In genomic region chr4:6709230-6710114, GRCh38 we compare ENCODE assay signal across 8 cellular contexts. TPM values are rescaled to one million over a fixed set of nuclear protein-coding genes. Genes with fewer than 3 reads are reported as not detected.
DNase-seq lines count a peak whose midpoint lies in the region; ATAC-seq, FAIRE-seq and TF ChIP-seq lines count a peak whose summit lies in the region.

MRFAP1L1 (minus strand) TSS chr4:6709865; CDS start chr4:6709629, 236 bp downstream.

- no peaks in the 10 kb centered on the region for H3K9me3 ChIP-seq in small intestine (ENCODE audit: control insufficient read depth, low read depth)

- CTCF ChIA-PET in WTC11 (lab: Charles Lee): interaction anchor here (0.6 to 1.7 kb wide), 14 partner anchors 8 to 265 kb away, joined by 3 to 13 read pairs (median 3); a partner anchor contains a TSS

- peak within 1 kb of the TSS; percentile 98 for H3K27ac Mint-ChIP-seq in WTC11

- H3K36me3 ChIP-seq in ACC112 (ENCODE audit: insufficient read depth, low read length): peaks cover 13% of the 10 kb centered on the region; the same call in 1 of the 2 replicates
- H3K36me3 ChIP-seq in bronchial epithelial cell (ENCODE audit: control insufficient read depth, insufficient read depth, low read length): peaks cover 1% of the 10 kb centered on the region
- H3K36me3 ChIP-seq in small intestine (ENCODE audit: control insufficient read depth in 2 of 2, insufficient read depth in 2 of 2, low read length in 2 of 2): peaks cover 3 to 6% of the 10 kb centered on the region in 2 donors

- peaks cover 51% of the 10 kb centered on the region for H3K79me2 ChIP-seq in ACC112 (ENCODE audit: control insufficient read depth, insufficient read depth, low read length, unreplicated experiment)

- H3K4me1 ChIP-seq in ACC112 (ENCODE audit: control insufficient read depth, insufficient read depth, low read length, unreplicated experiment) (peaks cover 17% of the 10 kb centered on the region), small intestine (ENCODE audit: control insufficient read depth in 2 of 2, insufficient read depth in 1 of 2, low read depth in 1 of 2, low read length in 1 of 2) (peaks cover 14 to 16% of the 10 kb centered on the region in 2 donors)

- H3K36me3 Mint-ChIP-seq in WTC11: peaks cover 29% of the 10 kb centered on the region

- H3K9me3 Mint-ChIP-seq in WTC11: peaks cover 14% of the 10 kb centered on the region

- H2AFZ ChIP-seq in ACC112 (ENCODE audit: low read length, unreplicated experiment): peak within 1 kb of the TSS; percentile 84

- H3K4me3 Mint-ChIP-seq in WTC11: peak within 1 kb of the TSS; percentile 98

- DNase-seq in NCI-H2227 treated with DMSO at 0.1 percent for 48 hours (lab: John Stamatoyannopoulos, UW) (peak; percentile 92), WTC11 (ENCODE audit: low spot score) (peak; percentile 98), bronchial epithelial cell (ENCODE audit: low read depth) (peak; percentile 90), iPS-NIHi11 (ENCODE audit: low spot score) (peak; percentile 98), small intestine (peak; percentile 97)

- H3K4me3 ChIP-seq in ACC112 (ENCODE audit: low read depth, low read length) (peak within 1 kb of the TSS; percentile 99), bronchial epithelial cell (ENCODE audit: low read depth, low read length) (peak within 1 kb of the TSS; percentile 69), small intestine (ENCODE audit: low read depth in 1 of 2, low read length in 2 of 2) (peak within 1 kb of the TSS; percentile 61 to 87)

- no peak for FAIRE-seq in bronchial epithelial cell (lab: Jason Lieb, UNC)
- FAIRE-seq in small intestine (lab: Jason Lieb, UNC): no peak

- peaks cover 29% of the 10 kb centered on the region for H3K27me3 Mint-ChIP-seq in WTC11 (ENCODE audit: low read depth)

- ATAC-seq in GM18868 (IDR thresholded peaks at IDR 0.05; ENCODE audit: unreplicated experiment) (peak; percentile 60), HG03139 (IDR thresholded peaks at IDR 0.05; ENCODE audit: unreplicated experiment) (peak; percentile 63), WTC11 (peak; percentile 82)

- POLR2A ChIA-PET in WTC11 (lab: Charles Lee): no interaction called here

- H3K27ac ChIP-seq in ACC112 (ENCODE audit: low read depth, low read length) (peak within 1 kb of the TSS; percentile 63), small intestine (ENCODE audit: low read depth in 1 of 2, low read length in 1 of 2) (peak within 1 kb of the TSS; percentile 77 to 82)

- TF ChIP-seq CTCF in WTC11 (IDR thresholded peaks at IDR 0.05) (no peak; the same call in 1 of the 2 replicates), bronchial epithelial cell (IDR thresholded peaks at IDR 0.05; ENCODE audit: insufficient read depth, low read length, severe bottlenecking) (peak; percentile 7)

- H3K27me3 ChIP-seq in ACC112 (ENCODE audit: insufficient read depth, low read length) (no peaks in the 10 kb centered on the region), bronchial epithelial cell (ENCODE audit: control insufficient read depth, insufficient read depth, low read length) (no peaks in the 10 kb centered on the region), small intestine (ENCODE audit: control insufficient read depth in 2 of 2, insufficient read depth in 2 of 2, low read length in 2 of 2) (no peaks in the 10 kb centered on the region)

- 0% methylated on average over 72 of the region's 72 CpGs for WGBS in small intestine, 3 donors

- H3K4me1 Mint-ChIP-seq in WTC11: peaks cover 27% of the 10 kb centered on the region

TF ChIP-seq in WTC11, 78 proteins besides CTCF, POLR2A, EP300 and RAD21 (continues in another document):
- TF ChIP-seq, protein P1, sequence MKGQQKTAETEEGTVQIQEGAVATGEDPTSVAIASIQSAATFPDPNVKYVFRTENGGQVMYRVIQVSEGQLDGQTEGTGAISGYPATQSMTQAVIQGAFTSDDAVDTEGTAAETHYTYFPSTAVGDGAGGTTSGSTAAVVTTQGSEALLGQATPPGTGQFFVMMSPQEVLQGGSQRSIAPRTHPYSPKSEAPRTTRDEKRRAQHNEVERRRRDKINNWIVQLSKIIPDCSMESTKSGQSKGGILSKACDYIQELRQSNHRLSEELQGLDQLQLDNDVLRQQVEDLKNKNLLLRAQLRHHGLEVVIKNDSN (CRISPR knock-in tag; IDR thresholded peaks at IDR 0.05): peak; percentile 53
- no peak for TF ChIP-seq TP53 (CRISPR knock-in tag; IDR thresholded peaks at IDR 0.05)
- TF ChIP-seq RELA (CRISPR knock-in tag; IDR thresholded peaks at IDR 0.05; ENCODE audit: borderline replicate concordance): peak; percentile 73; the same call in 1 of the 2 replicates
- TF ChIP-seq ARID4B (CRISPR knock-in tag; IDR thresholded peaks at IDR 0.05; ENCODE audit: borderline replicate concordance): peak; percentile 50; the same call in 1 of the 2 replicates
- TF ChIP-seq, protein P2, sequence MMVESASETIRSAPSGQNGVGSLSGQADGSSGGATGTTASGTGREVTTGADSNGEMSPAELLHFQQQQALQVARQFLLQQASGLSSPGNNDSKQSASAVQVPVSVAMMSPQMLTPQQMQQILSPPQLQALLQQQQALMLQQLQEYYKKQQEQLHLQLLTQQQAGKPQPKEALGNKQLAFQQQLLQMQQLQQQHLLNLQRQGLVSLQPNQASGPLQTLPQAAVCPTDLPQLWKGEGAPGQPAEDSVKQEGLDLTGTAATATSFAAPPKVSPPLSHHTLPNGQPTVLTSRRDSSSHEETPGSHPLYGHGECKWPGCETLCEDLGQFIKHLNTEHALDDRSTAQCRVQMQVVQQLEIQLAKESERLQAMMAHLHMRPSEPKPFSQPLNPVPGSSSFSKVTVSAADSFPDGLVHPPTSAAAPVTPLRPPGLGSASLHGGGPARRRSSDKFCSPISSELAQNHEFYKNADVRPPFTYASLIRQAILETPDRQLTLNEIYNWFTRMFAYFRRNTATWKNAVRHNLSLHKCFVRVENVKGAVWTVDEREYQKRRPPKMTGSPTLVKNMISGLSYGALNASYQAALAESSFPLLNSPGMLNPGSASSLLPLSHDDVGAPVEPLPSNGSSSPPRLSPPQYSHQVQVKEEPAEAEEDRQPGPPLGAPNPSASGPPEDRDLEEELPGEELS (CRISPR knock-in tag; IDR thresholded peaks at IDR 0.05): peak; percentile 33; the same call in 1 of the 2 replicates
- no peak for TF ChIP-seq SMAD3 (CRISPR knock-in tag; IDR thresholded peaks at IDR 0.05; ENCODE audit: borderline replicate concordance)
- TF ChIP-seq NFE2L1 (CRISPR knock-in tag; IDR thresholded peaks at IDR 0.05): 0 out of 2 replicates have a peak, but pooled peaks have one; percentile 17
- TF ChIP-seq, protein P3, sequence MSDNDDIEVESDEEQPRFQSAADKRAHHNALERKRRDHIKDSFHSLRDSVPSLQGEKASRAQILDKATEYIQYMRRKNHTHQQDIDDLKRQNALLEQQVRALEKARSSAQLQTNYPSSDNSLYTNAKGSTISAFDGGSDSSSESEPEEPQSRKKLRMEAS (CRISPR knock-in tag; IDR thresholded peaks at IDR 0.05): peak; percentile 81
- TF ChIP-seq, protein P4, sequence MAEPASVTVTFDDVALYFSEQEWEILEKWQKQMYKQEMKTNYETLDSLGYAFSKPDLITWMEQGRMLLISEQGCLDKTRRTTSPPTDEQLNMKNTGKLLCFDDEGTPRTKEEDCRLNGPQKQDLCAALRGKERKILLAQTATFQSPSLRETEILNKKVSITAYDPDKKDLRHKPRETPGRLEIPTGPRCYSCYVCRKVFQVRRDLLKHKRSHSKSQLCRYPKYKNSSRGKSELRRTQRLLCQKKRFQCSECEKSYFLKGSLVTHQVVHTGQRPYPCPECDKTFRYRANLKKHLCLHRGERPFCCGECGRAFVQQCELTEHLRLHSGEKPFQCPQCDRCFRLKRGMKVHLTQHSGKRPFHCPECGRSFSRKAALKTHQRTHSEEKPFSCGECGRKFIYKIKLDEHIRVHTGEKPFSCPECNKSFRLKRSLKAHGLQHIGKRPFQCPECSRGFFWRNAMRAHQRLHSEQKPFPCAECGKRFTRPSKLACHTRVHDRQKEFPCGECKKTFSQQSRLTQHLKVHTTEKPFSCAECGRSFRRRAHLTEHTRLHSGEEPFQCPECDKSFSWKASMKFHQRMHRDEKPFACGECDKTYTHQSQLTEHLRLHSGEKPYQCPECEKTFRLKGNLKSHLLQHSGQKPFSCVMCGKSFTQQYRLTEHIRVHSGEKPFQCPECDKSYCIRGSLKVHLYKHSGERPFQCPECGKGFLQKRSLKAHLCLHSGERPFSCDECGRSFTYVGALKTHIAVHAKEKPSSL (CRISPR knock-in tag; conservative IDR thresholded peaks at IDR 0.05): no peak

RNA-seq across cellular contexts. Expression of gene MRFAP1L1, which starts in this region (rescaled TPM):
- total RNA-seq in WTC11 (2021) (52.0 to 56.9 TPM (median 54.4 TPM) in 3 replicates), bronchial epithelial cell (57.9 and 79.2 TPM in 2 replicates)
- 10 to 100 TPM; 36.0 to 48.0 (median 42.4) TPM for polyA plus RNA-seq in small intestine

Comparison
In these comparisons a context has a peak if more than half of its experiments do, and no peak if none do; other contexts are left out.
1. Peak in every context shown above with its lines: DNase-seq, ATAC-seq, H3K4me3 ChIP-seq and H3K27ac ChIP-seq.